8 cellular contexts compared by ENCODE assay signal in the genomic region with DNA sequence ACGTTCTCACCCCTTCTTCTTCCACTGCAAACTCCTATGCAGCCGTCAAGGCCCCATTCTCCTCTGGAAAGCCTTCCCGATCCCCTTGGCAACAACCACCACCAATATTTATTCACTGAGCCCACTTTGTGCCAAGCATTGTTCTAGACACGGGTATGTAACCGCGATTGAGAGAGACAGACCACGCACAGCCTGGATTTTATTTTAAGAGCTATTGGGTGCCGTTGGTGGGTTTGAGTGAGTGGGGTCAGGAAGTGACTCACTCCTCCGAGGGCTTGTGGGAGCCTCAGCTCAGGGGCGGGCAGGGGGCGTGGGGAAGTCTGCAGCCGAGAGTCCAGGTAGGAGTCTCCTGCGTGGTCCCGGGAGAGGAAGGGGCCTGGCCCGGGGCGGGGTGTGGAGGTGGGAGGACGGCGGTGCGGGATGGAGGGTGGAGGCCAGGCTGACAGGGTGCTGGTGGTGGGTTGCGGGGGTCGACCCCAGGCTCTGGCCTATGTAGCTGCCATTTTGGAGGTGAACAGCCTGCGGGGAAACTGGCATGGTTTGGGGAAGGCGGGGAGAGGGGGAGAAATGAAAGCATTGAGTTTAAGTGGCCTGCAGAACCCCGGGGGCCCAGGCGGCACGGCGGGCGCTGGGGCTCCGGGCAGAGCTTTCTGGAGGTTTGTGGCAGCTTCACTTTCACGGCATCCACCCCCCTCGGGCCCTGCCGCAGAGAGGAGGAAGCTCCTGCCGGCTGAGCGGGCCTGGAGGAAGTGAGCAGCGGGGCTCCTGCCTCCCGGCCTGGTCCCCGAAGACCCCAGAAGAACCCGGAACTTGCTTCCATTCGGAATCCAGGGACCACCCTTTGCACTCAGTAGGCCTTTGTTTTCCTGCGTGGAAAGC. TPM values are rescaled to one million over a fixed set of nuclear protein-coding genes. Genes with fewer than 3 reads are reported as not detected.
DNase-seq lines count a peak whose midpoint lies in the region; ATAC-seq and TF ChIP-seq lines count a peak whose summit lies in the region.

No MANE protein-coding gene starts in this region.

- H3K27me3 ChIP-seq in PC-3 (ENCODE audit: low read length): no peaks in the 10 kb centered on the region

- H3K27me3 Mint-ChIP-seq in memory B cell: no peaks in the 10 kb centered on the region
- H3K27me3 Mint-ChIP-seq in stimulated activated naive CD8-positive, alpha-beta T cell treated with anti-CD3 and anti-CD28 coated beads, Interleukin-15, amount 100 ng/mL, for 72 hours: no peaks in the 10 kb centered on the region

- H3K4me1 ChIP-seq in PC-3 (ENCODE audit: insufficient read depth, low read length): no peaks in the 10 kb centered on the region

- H3K36me3 ChIP-seq in PC-3 (ENCODE audit: low read depth, low read length): no peaks in the 10 kb centered on the region

- no TSS peak for BruUV-seq in PC-3 (replicated peaks; lab: Mats Ljungman, UMichigan)

- CTCF ChIA-PET in PC-3 (lab: Charles Lee): no interaction called here

- no peaks in the 10 kb centered on the region for H3K9me3 ChIP-seq in PC-3 (ENCODE audit: low read length)

- peaks cover 5% of the 10 kb centered on the region for H3K36me3 Mint-ChIP-seq in memory B cell

- POLR2A ChIA-PET in PC-3 (lab: Charles Lee; ENCODE audit: unreplicated experiment): no interaction called here

- no peak overlapping the region for H2AFZ ChIP-seq in PC-3 (ENCODE audit: low read length)

- peak overlapping the region; percentile 90 for H3K4me3 Mint-ChIP-seq in memory B cell
- H3K4me3 Mint-ChIP-seq in stimulated activated naive CD8-positive, alpha-beta T cell treated with anti-CD3 and anti-CD28 coated beads, Interleukin-15, amount 100 ng/mL, for 72 hours: peak overlapping the region; percentile 95 to 96

- no peak overlapping the region for H3K9ac ChIP-seq in PC-3 (ENCODE audit: low read length)

- H3K27ac ChIP-seq in PC-3 (ENCODE audit: low read length): no peak overlapping the region

- DNase-seq in GM12865 (ENCODE audit: low read depth): peak; percentile 66
- DNase-seq in PC-3: peak; percentile 3
- DNase-seq in activated effector memory CD4-positive, alpha-beta T cell treated with Interleukin-2 at 50 U/mL for 16 hours: peak; percentile 58
- DNase-seq in memory B cell (ENCODE audit: low spot score in 2 of 2): peak; percentile 54 to 65
- DNase-seq in stimulated activated naive CD8-positive, alpha-beta T cell treated with anti-CD3 and anti-CD28 coated beads, Interleukin-15, amount 100 ng/mL, for 72 hours: peak; percentile 52 to 66
- no peak for DNase-seq in epidermal melanocyte (ENCODE audit: insufficient read length, low spot score)

- H3K4me3 ChIP-seq in GM12865 (ENCODE audit: low read depth, low read length) (peak overlapping the region; percentile 88), PC-3 (ENCODE audit: low read length) (no peak overlapping the region)

- H3K4me1 Mint-ChIP-seq in memory B cell: peaks cover 24% of the 10 kb centered on the region
- H3K4me1 Mint-ChIP-seq in stimulated activated naive CD8-positive, alpha-beta T cell treated with anti-CD3 and anti-CD28 coated beads, Interleukin-15, amount 100 ng/mL, for 72 hours: peaks cover 38% of the 10 kb centered on the region

- no peak for TF ChIP-seq CTCF in GM12865 (IDR thresholded peaks at IDR 0.05; ENCODE audit: insufficient read depth, low read depth, low read length, missing control alignments)
- no peak for TF ChIP-seq CTCF in PC-3 (conservative IDR thresholded peaks at IDR 0.05; ENCODE audit: low read depth, low read length)

- ATAC-seq in PC-3 (no peak; the same call in 1 of the 2 replicates), memory B cell (ENCODE audit: low read depth) (peak; percentile 62), HG03025 (IDR thresholded peaks at IDR 0.05; ENCODE audit: low FRiP score, unreplicated experiment) (no peak), HG03521 (IDR thresholded peaks at IDR 0.05; ENCODE audit: unreplicated experiment) (no peak)
- peak; percentile 72 for ATAC-seq in stimulated activated naive CD8-positive, alpha-beta T cell treated with anti-CD3 and anti-CD28 coated beads, Interleukin-15, amount 100 ng/mL, for 72 hours

- H3F3A ChIP-seq in PC-3 (ENCODE audit: low read length, unreplicated experiment): no peaks in the 10 kb centered on the region

- H3K79me2 ChIP-seq in PC-3 (ENCODE audit: low read length): no peaks in the 10 kb centered on the region

- H3K9me3 Mint-ChIP-seq in memory B cell: no peaks in the 10 kb centered on the region
- H3K9me3 Mint-ChIP-seq in stimulated activated naive CD8-positive, alpha-beta T cell treated with anti-CD3 and anti-CD28 coated beads, Interleukin-15, amount 100 ng/mL, for 72 hours: no peaks in the 10 kb centered on the region

- H3K9me2 ChIP-seq in PC-3 (replicated peaks; ENCODE audit: low read length): no peaks in the 10 kb centered on the region

- no peak overlapping the region for H3K4me2 ChIP-seq in PC-3 (ENCODE audit: low read length)

- H4K20me1 ChIP-seq in PC-3 (ENCODE audit: low read length): no peaks in the 10 kb centered on the region

- peak overlapping the region; percentile 93 for H3K27ac Mint-ChIP-seq in memory B cell
- H3K27ac Mint-ChIP-seq in stimulated activated naive CD8-positive, alpha-beta T cell treated with anti-CD3 and anti-CD28 coated beads, Interleukin-15, amount 100 ng/mL, for 72 hours: peak overlapping the region; percentile 96 to 97

- intact Hi-C loops in PC-3 (cut with micrococcal nuclease): no loop called here

RNA-seq across cellular contexts. Expression of a gene that starts 0.5 kb away (rescaled TPM):
- not detected in 2 replicates for total RNA-seq in PC-3 (2014; rRNA removed)

Comparison
In these comparisons a context has a peak if more than half of its experiments do, and no peak if none do; other contexts are left out.
1. ATAC-seq: peak in memory B cell (single experiment) and stimulated activated naive CD8-positive, alpha-beta T cell treated with anti-CD3 and anti-CD28 coated beads, Interleukin-15, amount 100 ng/mL, for 72 hours (single experiment); none in PC-3 (single experiment), HG03025 (single experiment) and HG03521 (single experiment).